Comparison of ENCODE assay signal across 26 cellular contexts in the genomic region with DNA sequence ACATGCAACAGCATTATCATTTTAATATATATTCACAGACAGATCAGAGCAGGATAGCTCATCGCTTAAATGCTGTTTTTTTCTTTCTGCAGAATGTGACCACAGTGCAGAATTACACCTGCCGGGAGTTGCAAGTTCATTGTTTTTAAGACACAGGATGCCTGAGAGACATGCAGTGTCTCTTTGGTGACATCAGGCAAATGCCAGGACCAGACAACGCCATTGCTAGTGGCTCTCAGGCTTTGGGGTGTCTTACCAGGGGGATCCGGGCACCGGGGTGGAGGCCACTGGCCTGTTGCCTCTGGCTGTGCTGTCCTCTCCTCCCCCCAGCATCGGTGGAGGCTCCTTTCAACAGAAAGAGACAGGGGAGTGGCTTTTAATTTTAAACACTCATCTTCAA.
"Had no signal": no experiment of that assay in that cellular context is flagged by ENCODE, and none has a peak within 500 bp of the region (broad histone marks: within the 10 kb centered on the region; RNA-seq: fewer than 3 reads in every experiment).

No MANE protein-coding gene starts in this region.

- H3K27ac ChIP-seq: breast epithelium, RWPE1 had no signal

- H3K9me3 ChIP-seq: breast epithelium had no signal

- ATAC-seq: activated CD8-positive, alpha-beta memory T cell treated with anti-CD3 and anti-CD28 coated beads, Interleukin-2, amount 10 ng/mL, durations not matched to agents 7 days and 5 days; Panc1 had no signal

- H3K4me3 Mint-ChIP-seq: activated B cell treated with CpG ODN at 0.5 μM for 24 hours; activated CD4-positive, alpha-beta T cell treated with anti-CD3 and anti-CD28 coated beads, Interleukin-2, amount 10 ng/mL, durations not matched to agents 24 days and 14 days; activated CD8-positive, alpha-beta memory T cell treated with anti-CD3 and anti-CD28 coated beads, Interleukin-2, amount 10 ng/mL, durations not matched to agents 7 days and 5 days; activated naive CD4-positive, alpha-beta T cell treated with anti-CD3 and anti-CD28 coated beads, Interleukin-2, amount 50 U/mL, for 24 hours; activated T-cell treated with anti-CD3 and anti-CD28 coated beads, Interleukin-2, amount 50 U/mL, for 24 hours; activated T-helper 1 cell treated with anti-CD3 and anti-CD28 coated beads, Interleukin-12 subunit alpha, Interleukin-12 subunit beta, Interleukin-2, Interleukin-4 antibody, amounts not matched to agents 30 ng/mL and 10 ng/mL and 1 ng/mL, durations not matched to agents 14 hours and 24 hours and 36 hours had no signal

- DNase-seq: activated B cell treated with CpG ODN at 0.5 μM for 24 hours; activated CD4-positive, alpha-beta T cell treated with anti-CD3 and anti-CD28 coated beads for 1 hour; activated CD4-positive, alpha-beta T cell treated with anti-CD3 and anti-CD28 coated beads, Interleukin-2, amount 10 ng/mL, durations not matched to agents 24 days and 14 days; activated CD4-positive, alpha-beta T cell treated with anti-CD3 and anti-CD28 coated beads, Interleukin-2, amount 50 U/mL, for 48 hours; activated CD8-positive, alpha-beta memory T cell treated with anti-CD3 and anti-CD28 coated beads, Interleukin-2, amount 10 ng/mL, durations not matched to agents 7 days and 5 days; activated effector memory CD4-positive, alpha-beta T cell treated with Interleukin-2 at 50 U/mL for 16 hours; activated naive CD4-positive, alpha-beta T cell; activated T-cell treated with anti-CD3 and anti-CD28 coated beads, Interleukin-2, amount 50 U/mL, for 24 hours; aorta; central memory CD4-positive, alpha-beta T cell; Kasumi-1; NCI-H187; NCI-H2171 treated with DMSO at 0.1 percent for 48 hours; NCI-H226; NCI-H526; NCI-H82; NK-92 treated with Interleukin-12 subunit alpha and Interleukin-12 subunit beta, amount 100 ng/mL, for 24 hours; OCI-M1; SHP77; T-helper 2 cell; T1000 had no signal

- H3K27me3 Mint-ChIP-seq: activated B cell treated with CpG ODN at 0.5 μM for 24 hours; activated CD4-positive, alpha-beta T cell treated with anti-CD3 and anti-CD28 coated beads, Interleukin-2, amount 10 ng/mL, durations not matched to agents 24 days and 14 days; activated CD8-positive, alpha-beta memory T cell treated with anti-CD3 and anti-CD28 coated beads, Interleukin-2, amount 10 ng/mL, durations not matched to agents 7 days and 5 days; activated T-cell treated with anti-CD3 and anti-CD28 coated beads, Interleukin-2, amount 50 U/mL, for 24 hours had no signal

- H3K4me3 ChIP-seq: breast epithelium had no signal

- H3K4me1 Mint-ChIP-seq: activated B cell treated with CpG ODN at 0.5 μM for 24 hours; activated CD4-positive, alpha-beta T cell treated with anti-CD3 and anti-CD28 coated beads, Interleukin-2, amount 10 ng/mL, durations not matched to agents 24 days and 14 days; activated CD8-positive, alpha-beta memory T cell treated with anti-CD3 and anti-CD28 coated beads, Interleukin-2, amount 10 ng/mL, durations not matched to agents 7 days and 5 days had no signal

- H3K36me3 ChIP-seq: breast epithelium had no signal

- H3K27ac Mint-ChIP-seq: activated B cell treated with CpG ODN at 0.5 μM for 24 hours; activated CD4-positive, alpha-beta T cell treated with anti-CD3 and anti-CD28 coated beads, Interleukin-2, amount 10 ng/mL, durations not matched to agents 24 days and 14 days; activated CD8-positive, alpha-beta memory T cell treated with anti-CD3 and anti-CD28 coated beads, Interleukin-2, amount 10 ng/mL, durations not matched to agents 7 days and 5 days; activated naive CD4-positive, alpha-beta T cell treated with anti-CD3 and anti-CD28 coated beads, Interleukin-2, amount 50 U/mL, for 24 hours; activated T-cell treated with anti-CD3 and anti-CD28 coated beads, Interleukin-2, amount 50 U/mL, for 24 hours; activated T-helper 1 cell treated with anti-CD3 and anti-CD28 coated beads, Interleukin-12 subunit alpha, Interleukin-12 subunit beta, Interleukin-2, Interleukin-4 antibody, amounts not matched to agents 30 ng/mL and 10 ng/mL and 1 ng/mL, durations not matched to agents 14 hours and 24 hours and 36 hours had no signal

- H3K4me1 ChIP-seq: breast epithelium had no signal

- H3K9me3 Mint-ChIP-seq: activated B cell treated with CpG ODN at 0.5 μM for 24 hours; activated CD4-positive, alpha-beta T cell treated with anti-CD3 and anti-CD28 coated beads, Interleukin-2, amount 10 ng/mL, durations not matched to agents 24 days and 14 days; activated naive CD4-positive, alpha-beta T cell treated with anti-CD3 and anti-CD28 coated beads, Interleukin-2, amount 50 U/mL, for 24 hours; activated T-cell treated with anti-CD3 and anti-CD28 coated beads, Interleukin-2, amount 50 U/mL, for 24 hours; activated T-helper 1 cell treated with anti-CD3 and anti-CD28 coated beads, Interleukin-12 subunit alpha, Interleukin-12 subunit beta, Interleukin-2, Interleukin-4 antibody, amounts not matched to agents 30 ng/mL and 10 ng/mL and 1 ng/mL, durations not matched to agents 14 hours and 24 hours and 36 hours had no signal

- H3K36me3 Mint-ChIP-seq: activated CD8-positive, alpha-beta memory T cell treated with anti-CD3 and anti-CD28 coated beads, Interleukin-2, amount 10 ng/mL, durations not matched to agents 7 days and 5 days; activated naive CD4-positive, alpha-beta T cell treated with anti-CD3 and anti-CD28 coated beads, Interleukin-2, amount 50 U/mL, for 24 hours had no signal
